In the genomic region with DNA sequence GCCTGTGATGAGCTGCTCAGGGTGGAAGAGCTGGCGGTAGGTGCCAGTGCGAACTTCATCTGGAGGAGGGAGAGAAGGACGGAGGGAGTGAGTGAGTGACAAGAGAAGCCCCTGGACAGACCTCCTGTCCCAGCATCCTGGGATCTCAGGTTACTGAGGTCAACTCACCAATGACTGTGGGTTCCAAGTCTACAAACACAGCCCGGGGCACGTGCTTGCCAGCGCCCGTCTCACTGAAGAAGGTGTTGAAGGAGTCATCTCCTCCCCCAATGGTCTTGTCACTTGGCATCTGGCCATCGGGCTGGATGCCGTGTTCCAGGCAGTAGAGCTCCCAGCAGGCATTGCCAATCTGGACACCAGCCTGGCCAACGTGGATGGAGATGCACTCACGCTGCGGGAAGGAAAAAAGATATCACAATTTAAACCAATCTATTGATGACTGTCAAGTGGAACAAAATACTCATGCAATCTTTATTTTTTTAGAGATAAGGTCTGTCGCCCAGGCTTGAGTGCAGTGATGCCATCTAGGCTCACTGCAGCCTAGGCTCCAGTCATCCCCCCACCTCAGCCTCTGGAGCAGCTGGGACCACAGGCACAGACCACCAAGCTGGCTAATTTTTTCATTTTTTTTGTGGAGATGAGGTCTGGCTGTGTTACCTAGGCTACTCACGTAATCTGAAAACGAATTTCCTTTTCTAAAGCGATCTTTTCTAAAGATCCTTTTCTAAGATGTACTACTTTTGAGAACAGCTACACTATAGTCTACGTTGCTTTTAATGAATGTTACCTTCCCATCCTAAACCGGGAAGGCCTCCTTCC, we compare ENCODE assay signal across 1 cellular context.
TF ChIP-seq lines count a peak whose summit lies in the region.

No MANE protein-coding gene starts in this region.

TF ChIP-seq in K562, 482 proteins besides CTCF, POLR2A, EP300 and RAD21 (continued from another document):
- TF ChIP-seq, protein P1, sequence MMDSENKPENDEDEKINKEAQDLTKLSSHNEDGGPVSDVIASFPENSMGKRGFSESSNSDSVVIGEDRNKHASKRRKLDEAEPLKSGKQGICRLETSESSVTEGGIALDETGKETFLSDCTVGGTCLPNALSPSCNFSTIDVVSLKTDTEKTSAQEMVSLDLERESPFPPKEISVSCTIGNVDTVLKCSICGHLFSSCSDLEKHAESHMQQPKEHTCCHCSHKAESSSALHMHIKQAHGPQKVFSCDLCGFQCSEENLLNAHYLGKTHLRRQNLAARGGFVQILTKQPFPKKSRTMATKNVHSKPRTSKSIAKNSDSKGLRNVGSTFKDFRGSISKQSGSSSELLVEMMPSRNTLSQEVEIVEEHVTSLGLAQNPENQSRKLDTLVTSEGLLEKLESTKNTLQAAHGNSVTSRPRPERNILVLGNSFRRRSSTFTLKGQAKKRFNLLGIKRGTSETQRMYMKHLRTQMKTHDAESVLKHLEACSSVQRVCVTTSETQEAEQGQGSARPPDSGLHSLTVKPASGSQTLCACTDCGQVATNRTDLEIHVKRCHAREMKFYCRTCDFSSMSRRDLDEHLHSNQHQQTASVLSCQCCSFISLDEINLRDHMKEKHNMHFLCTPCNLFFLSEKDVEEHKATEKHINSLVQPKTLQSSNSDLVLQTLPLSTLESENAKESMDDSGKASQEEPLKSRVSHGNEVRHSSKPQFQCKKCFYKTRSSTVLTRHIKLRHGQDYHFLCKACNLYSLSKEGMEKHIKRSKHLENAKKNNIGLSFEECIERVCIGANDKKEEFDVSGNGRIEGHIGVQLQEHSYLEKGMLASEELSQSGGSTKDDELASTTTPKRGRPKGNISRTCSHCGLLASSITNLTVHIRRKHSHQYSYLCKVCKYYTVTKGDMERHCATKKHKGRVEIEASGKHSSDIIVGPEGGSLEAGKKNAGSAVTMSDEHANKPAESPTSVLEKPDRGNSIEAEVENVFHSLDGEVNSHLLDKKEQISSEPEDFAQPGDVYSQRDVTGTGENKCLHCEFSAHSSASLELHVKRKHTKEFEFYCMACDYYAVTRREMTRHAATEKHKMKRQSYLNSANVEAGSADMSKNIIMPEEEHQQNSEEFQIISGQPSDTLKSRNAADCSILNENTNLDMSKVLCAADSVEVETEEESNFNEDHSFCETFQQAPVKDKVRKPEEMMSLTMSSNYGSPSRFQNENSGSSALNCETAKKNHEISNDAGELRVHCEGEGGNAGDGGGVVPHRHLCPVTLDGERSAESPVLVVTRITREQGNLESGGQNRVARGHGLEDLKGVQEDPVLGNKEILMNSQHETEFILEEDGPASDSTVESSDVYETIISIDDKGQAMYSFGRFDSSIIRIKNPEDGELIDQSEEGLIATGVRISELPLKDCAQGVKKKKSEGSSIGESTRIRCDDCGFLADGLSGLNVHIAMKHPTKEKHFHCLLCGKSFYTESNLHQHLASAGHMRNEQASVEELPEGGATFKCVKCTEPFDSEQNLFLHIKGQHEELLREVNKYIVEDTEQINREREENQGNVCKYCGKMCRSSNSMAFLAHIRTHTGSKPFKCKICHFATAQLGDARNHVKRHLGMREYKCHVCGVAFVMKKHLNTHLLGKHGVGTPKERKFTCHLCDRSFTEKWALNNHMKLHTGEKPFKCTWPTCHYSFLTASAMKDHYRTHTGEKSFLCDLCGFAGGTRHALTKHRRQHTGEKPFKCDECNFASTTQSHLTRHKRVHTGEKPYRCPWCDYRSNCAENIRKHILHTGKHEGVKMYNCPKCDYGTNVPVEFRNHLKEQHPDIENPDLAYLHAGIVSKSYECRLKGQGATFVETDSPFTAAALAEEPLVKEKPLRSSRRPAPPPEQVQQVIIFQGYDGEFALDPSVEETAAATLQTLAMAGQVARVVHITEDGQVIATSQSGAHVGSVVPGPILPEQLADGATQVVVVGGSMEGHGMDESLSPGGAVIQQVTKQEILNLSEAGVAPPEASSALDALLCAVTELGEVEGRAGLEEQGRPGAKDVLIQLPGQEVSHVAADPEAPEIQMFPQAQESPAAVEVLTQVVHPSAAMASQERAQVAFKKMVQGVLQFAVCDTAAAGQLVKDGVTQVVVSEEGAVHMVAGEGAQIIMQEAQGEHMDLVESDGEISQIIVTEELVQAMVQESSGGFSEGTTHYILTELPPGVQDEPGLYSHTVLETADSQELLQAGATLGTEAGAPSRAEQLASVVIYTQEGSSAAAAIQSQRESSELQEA (IDR thresholded peaks at IDR 0.05; ENCODE audit: low read depth) = no peak
- TF ChIP-seq CHD1 (IDR thresholded peaks at IDR 0.05; ENCODE audit: low read length) (peak; percentile 9), NUFIP1 (IDR thresholded peaks at IDR 0.05; ENCODE audit: partially characterized antibody) (no peak)
- TF ChIP-seq, protein P2, sequence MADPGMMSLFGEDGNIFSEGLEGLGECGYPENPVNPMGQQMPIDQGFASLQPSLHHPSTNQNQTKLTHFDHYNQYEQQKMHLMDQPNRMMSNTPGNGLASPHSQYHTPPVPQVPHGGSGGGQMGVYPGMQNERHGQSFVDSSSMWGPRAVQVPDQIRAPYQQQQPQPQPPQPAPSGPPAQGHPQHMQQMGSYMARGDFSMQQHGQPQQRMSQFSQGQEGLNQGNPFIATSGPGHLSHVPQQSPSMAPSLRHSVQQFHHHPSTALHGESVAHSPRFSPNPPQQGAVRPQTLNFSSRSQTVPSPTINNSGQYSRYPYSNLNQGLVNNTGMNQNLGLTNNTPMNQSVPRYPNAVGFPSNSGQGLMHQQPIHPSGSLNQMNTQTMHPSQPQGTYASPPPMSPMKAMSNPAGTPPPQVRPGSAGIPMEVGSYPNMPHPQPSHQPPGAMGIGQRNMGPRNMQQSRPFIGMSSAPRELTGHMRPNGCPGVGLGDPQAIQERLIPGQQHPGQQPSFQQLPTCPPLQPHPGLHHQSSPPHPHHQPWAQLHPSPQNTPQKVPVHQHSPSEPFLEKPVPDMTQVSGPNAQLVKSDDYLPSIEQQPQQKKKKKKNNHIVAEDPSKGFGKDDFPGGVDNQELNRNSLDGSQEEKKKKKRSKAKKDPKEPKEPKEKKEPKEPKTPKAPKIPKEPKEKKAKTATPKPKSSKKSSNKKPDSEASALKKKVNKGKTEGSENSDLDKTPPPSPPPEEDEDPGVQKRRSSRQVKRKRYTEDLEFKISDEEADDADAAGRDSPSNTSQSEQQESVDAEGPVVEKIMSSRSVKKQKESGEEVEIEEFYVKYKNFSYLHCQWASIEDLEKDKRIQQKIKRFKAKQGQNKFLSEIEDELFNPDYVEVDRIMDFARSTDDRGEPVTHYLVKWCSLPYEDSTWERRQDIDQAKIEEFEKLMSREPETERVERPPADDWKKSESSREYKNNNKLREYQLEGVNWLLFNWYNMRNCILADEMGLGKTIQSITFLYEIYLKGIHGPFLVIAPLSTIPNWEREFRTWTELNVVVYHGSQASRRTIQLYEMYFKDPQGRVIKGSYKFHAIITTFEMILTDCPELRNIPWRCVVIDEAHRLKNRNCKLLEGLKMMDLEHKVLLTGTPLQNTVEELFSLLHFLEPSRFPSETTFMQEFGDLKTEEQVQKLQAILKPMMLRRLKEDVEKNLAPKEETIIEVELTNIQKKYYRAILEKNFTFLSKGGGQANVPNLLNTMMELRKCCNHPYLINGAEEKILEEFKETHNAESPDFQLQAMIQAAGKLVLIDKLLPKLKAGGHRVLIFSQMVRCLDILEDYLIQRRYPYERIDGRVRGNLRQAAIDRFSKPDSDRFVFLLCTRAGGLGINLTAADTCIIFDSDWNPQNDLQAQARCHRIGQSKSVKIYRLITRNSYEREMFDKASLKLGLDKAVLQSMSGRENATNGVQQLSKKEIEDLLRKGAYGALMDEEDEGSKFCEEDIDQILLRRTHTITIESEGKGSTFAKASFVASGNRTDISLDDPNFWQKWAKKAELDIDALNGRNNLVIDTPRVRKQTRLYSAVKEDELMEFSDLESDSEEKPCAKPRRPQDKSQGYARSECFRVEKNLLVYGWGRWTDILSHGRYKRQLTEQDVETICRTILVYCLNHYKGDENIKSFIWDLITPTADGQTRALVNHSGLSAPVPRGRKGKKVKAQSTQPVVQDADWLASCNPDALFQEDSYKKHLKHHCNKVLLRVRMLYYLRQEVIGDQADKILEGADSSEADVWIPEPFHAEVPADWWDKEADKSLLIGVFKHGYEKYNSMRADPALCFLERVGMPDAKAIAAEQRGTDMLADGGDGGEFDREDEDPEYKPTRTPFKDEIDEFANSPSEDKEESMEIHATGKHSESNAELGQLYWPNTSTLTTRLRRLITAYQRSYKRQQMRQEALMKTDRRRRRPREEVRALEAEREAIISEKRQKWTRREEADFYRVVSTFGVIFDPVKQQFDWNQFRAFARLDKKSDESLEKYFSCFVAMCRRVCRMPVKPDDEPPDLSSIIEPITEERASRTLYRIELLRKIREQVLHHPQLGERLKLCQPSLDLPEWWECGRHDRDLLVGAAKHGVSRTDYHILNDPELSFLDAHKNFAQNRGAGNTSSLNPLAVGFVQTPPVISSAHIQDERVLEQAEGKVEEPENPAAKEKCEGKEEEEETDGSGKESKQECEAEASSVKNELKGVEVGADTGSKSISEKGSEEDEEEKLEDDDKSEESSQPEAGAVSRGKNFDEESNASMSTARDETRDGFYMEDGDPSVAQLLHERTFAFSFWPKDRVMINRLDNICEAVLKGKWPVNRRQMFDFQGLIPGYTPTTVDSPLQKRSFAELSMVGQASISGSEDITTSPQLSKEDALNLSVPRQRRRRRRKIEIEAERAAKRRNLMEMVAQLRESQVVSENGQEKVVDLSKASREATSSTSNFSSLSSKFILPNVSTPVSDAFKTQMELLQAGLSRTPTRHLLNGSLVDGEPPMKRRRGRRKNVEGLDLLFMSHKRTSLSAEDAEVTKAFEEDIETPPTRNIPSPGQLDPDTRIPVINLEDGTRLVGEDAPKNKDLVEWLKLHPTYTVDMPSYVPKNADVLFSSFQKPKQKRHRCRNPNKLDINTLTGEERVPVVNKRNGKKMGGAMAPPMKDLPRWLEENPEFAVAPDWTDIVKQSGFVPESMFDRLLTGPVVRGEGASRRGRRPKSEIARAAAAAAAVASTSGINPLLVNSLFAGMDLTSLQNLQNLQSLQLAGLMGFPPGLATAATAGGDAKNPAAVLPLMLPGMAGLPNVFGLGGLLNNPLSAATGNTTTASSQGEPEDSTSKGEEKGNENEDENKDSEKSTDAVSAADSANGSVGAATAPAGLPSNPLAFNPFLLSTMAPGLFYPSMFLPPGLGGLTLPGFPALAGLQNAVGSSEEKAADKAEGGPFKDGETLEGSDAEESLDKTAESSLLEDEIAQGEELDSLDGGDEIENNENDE (IDR thresholded peaks at IDR 0.05; ENCODE audit: low read depth, low read length) = no peak
